Comparison of ENCODE assay signal across 8 cellular contexts in the genomic region with DNA sequence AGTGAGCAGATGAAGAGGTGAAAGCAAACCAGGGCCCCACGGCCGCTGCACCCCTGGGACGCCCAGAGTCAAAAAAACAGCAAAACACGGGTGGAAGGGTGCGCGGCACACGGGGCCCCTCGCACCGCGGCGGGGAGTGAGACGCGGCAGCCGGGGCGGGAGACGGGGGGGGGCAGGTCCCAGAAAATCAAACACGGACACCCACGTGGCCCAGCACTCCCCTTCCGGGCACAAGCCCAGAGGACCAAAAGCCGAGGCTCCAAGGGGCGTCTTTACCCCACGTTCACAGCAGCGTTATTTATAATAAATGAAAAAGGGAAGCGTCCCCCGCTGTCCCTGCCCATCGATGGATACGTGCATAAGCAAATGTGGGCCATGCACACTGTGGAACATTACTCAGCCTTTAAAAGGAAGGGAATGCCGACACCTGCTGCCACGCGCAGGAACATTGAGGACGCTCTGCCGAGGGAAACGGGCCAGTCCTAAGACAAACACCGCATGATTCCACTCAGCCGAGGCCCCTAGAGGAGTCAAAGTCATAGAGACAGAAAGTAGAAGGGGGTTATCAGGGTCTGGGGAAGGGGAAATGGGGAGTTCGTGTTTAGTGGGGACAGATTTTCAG. TPM values are rescaled to one million over a fixed set of nuclear protein-coding genes. Genes with fewer than 3 reads are reported as not detected.
DNase-seq lines count a peak whose midpoint lies in the region; ATAC-seq, FAIRE-seq and TF ChIP-seq lines count a peak whose summit lies in the region.

No MANE protein-coding gene starts in this region.

- peaks cover 7 to 21% of the 10 kb centered on the region in 2 experiments for H3K36me3 ChIP-seq in keratinocyte (ENCODE audit: control insufficient read depth in 2 of 2, extremely low read depth in 1 of 2, insufficient read depth in 2 of 2, low read length in 2 of 2)

- H3K27me3 ChIP-seq in keratinocyte (ENCODE audit: control insufficient read depth, extremely low read depth, insufficient read depth, low read length), result no peaks in the 10 kb centered on the region

- peak overlapping the region; percentile 84 to 93 (median 93) for H3K4me3 ChIP-seq in keratinocyte (ENCODE audit: control insufficient read depth in 2 of 3, extremely low read depth in 1 of 3, insufficient read depth in 2 of 3, low read depth in 1 of 3, low read length in 3 of 3)

- peak overlapping the region; percentile 95 for H3K27ac Mint-ChIP-seq in stimulated activated naive B cell treated with anti-CD40 and anti-IgM and Interleukin-4, amounts not matched to agents 10 μg/mL and 1 μg/mL and 100 μg/mL, for 72 hours

- dilution Hi-C loops in keratinocyte (cut with MboI; ENCODE audit: extremely low pct_ligation_motif_present, low sequenced_read_pairs), result no loop called here

- peaks cover 3% of the 10 kb centered on the region for H3K9me1 ChIP-seq in keratinocyte (ENCODE audit: control insufficient read depth, extremely low read depth, insufficient read depth, low read length)

- peaks cover 24% of the 10 kb centered on the region for H3K4me1 ChIP-seq in keratinocyte (ENCODE audit: control insufficient read depth, extremely low read depth, insufficient read depth, low read length)

- DNase-seq in NOMO-1 (lab: John Stamatoyannopoulos, UW; ENCODE audit: unreplicated experiment in 2 of 2), result peak; percentile 3 to 22
- no peak for DNase-seq in NOMO-1 treated with dmso at 0.1 percent for 144 hours (lab: John Stamatoyannopoulos, UW; ENCODE audit: unreplicated experiment)
- DNase-seq in keratinocyte (ENCODE audit: low read depth, low spot score), result no peak
- DNase-seq in stimulated activated naive B cell treated with anti-CD40 and anti-IgM and Interleukin-4, amounts not matched to agents 10 μg/mL and 1 μg/mL and 100 μg/mL, for 72 hours, result no peak
- no peak for DNase-seq in iPS-NIHi7 (ENCODE audit: extremely low spot score)
- no peak for DNase-seq in HUDEP-2 (lab: John Stamatoyannopoulos, UW; ENCODE audit: unreplicated experiment in 76 of 76)

- no peaks in the 10 kb centered on the region for H4K20me1 ChIP-seq in keratinocyte (ENCODE audit: control insufficient read depth, extremely low read depth, insufficient read depth, low read length)

- ATAC-seq in HG03442 (IDR thresholded peaks at IDR 0.05; ENCODE audit: unreplicated experiment), result peak; percentile 6
- peak; percentile 32 to 42 for ATAC-seq in stimulated activated naive B cell treated with anti-CD40 and anti-IgM and Interleukin-4, amounts not matched to agents 10 μg/mL and 1 μg/mL and 100 μg/mL, for 72 hours (replicated peaks)

- no peaks in the 10 kb centered on the region for H3K9me3 Mint-ChIP-seq in stimulated activated naive B cell treated with anti-CD40 and anti-IgM and Interleukin-4, amounts not matched to agents 10 μg/mL and 1 μg/mL and 100 μg/mL, for 72 hours

- peaks cover 28% of the 10 kb centered on the region for H3K79me2 ChIP-seq in keratinocyte (ENCODE audit: control insufficient read depth, insufficient read depth, low read length)

- H3K4me2 ChIP-seq in keratinocyte (ENCODE audit: control insufficient read depth, extremely low read depth, insufficient read depth, low read depth, low read length), result peak overlapping the region; percentile 79

- H3K27ac ChIP-seq in angular gyrus (ENCODE audit: low read depth, low read length) (peak overlapping the region; percentile 38), keratinocyte (ENCODE audit: control insufficient read depth, insufficient read depth, low read length) (peak overlapping the region; percentile 42)

- TF ChIP-seq CTCF in keratinocyte (optimal IDR thresholded peaks at IDR 0.05 in 1 of 3, IDR thresholded peaks at IDR 0.05 in 1 of 3, conservative IDR thresholded peaks at IDR 0.05 in 1 of 3; ENCODE audit: extremely low read depth in 1 of 3, insufficient read depth in 2 of 3, low read length in 3 of 3), result no peak

- H3K4me3 Mint-ChIP-seq in stimulated activated naive B cell treated with anti-CD40 and anti-IgM and Interleukin-4, amounts not matched to agents 10 μg/mL and 1 μg/mL and 100 μg/mL, for 72 hours, result peak overlapping the region; percentile 92 to 98

- H3K4me1 Mint-ChIP-seq in stimulated activated naive B cell treated with anti-CD40 and anti-IgM and Interleukin-4, amounts not matched to agents 10 μg/mL and 1 μg/mL and 100 μg/mL, for 72 hours, result peaks cover 23 to 32% of the 10 kb centered on the region in 2 donors

- H2AFZ ChIP-seq in keratinocyte (ENCODE audit: control insufficient read depth, low read length), result peak overlapping the region; percentile 94

- H3K36me3 Mint-ChIP-seq in stimulated activated naive B cell treated with anti-CD40 and anti-IgM and Interleukin-4, amounts not matched to agents 10 μg/mL and 1 μg/mL and 100 μg/mL, for 72 hours, result peaks cover 16 to 25% of the 10 kb centered on the region in 2 donors

- peak overlapping the region; percentile 73 for H3K9ac ChIP-seq in keratinocyte (ENCODE audit: control insufficient read depth, extremely low read depth, insufficient read depth, low read length)

- no peak for FAIRE-seq in keratinocyte (lab: Jason Lieb, UNC)

- H3K9me3 ChIP-seq in keratinocyte (ENCODE audit: control insufficient read depth, low read depth, low read length), result no peaks in the 10 kb centered on the region

- peaks cover 11 to 15% of the 10 kb centered on the region in 2 donors for H3K27me3 Mint-ChIP-seq in stimulated activated naive B cell treated with anti-CD40 and anti-IgM and Interleukin-4, amounts not matched to agents 10 μg/mL and 1 μg/mL and 100 μg/mL, for 72 hours

RNA-seq across cellular contexts. Expression of a gene that starts 0.7 kb away (rescaled TPM):
- 238 to 399 TPM (median 385 TPM) in 3 replicates for polyA plus RNA-seq in keratinocyte
- polyA plus RNA-seq in keratinocyte (2011; ENCODE audit: low read depth), result 58.8 TPM
- 228 and 261 TPM in 2 replicates for polyA plus RNA-seq in keratinocyte (2011; cell fraction: cytosol; rRNA removed)
- polyA plus RNA-seq in keratinocyte (2011; cell fraction: nucleus; rRNA removed), result 89.5 and 105 TPM in 2 replicates
- 280 and 395 TPM in 2 replicates for polyA plus RNA-seq in keratinocyte (2012; ENCODE audit: low replicate concordance)
- 13.2 to 36.1 TPM (median 32.4 TPM) in 3 replicates for polyA minus RNA-seq in keratinocyte
- 88.6 TPM for polyA minus RNA-seq in keratinocyte (2011; cell fraction: cytosol; rRNA and poly(A)+ RNA removed)
- 12.0 and 14.3 TPM in 2 replicates for polyA minus RNA-seq in keratinocyte (2011; cell fraction: nucleus; rRNA and poly(A)+ RNA removed)

RNA-seq across cellular contexts. Expression of a gene that starts 3.7 kb away (rescaled TPM):
- polyA plus RNA-seq in keratinocyte, result not detected in 3 replicates
- not detected for polyA plus RNA-seq in keratinocyte (2011; ENCODE audit: low read depth)
- not detected in 2 replicates for polyA plus RNA-seq in keratinocyte (2011; cell fraction: cytosol; rRNA removed)
- not detected in 2 replicates for polyA plus RNA-seq in keratinocyte (2011; cell fraction: nucleus; rRNA removed)
- polyA plus RNA-seq in keratinocyte (2012; ENCODE audit: low replicate concordance), result not detected in 2 replicates
- polyA minus RNA-seq in keratinocyte, result not detected in 3 replicates
- not detected for polyA minus RNA-seq in keratinocyte (2011; cell fraction: cytosol; rRNA and poly(A)+ RNA removed)
- not detected in 2 replicates for polyA minus RNA-seq in keratinocyte (2011; cell fraction: nucleus; rRNA and poly(A)+ RNA removed)

Comparison
In these comparisons a context has a peak if more than half of its experiments do, and no peak if none do; other contexts are left out.
1. DNase-seq: peak in NOMO-1 (2 of 2); none in NOMO-1 treated with dmso at 0.1 percent for 144 hours (single experiment), keratinocyte (single experiment), stimulated activated naive B cell treated with anti-CD40 and anti-IgM and Interleukin-4, amounts not matched to agents 10 μg/mL and 1 μg/mL and 100 μg/mL, for 72 hours (single experiment), iPS-NIHi7 (single experiment) and HUDEP-2 (0 of 76).